In genomic region chr1:27430903-27431653, GRCh38 we compare ENCODE assay signal across 8 cellular contexts. TPM values are rescaled to one million over a fixed set of nuclear protein-coding genes. Genes with fewer than 3 reads are reported as not detected.
DNase-seq lines count a peak whose midpoint lies in the region; ATAC-seq, FAIRE-seq and TF ChIP-seq lines count a peak whose summit lies in the region.

No MANE protein-coding gene starts in this region.

- TF ChIP-seq POLR2A in HepG2 (IDR thresholded peaks at IDR 0.05; ENCODE audit: insufficient read depth in 1 of 2, low read depth in 2 of 2, low read length in 2 of 2) (no peak), vagina (IDR thresholded peaks at IDR 0.05) (no peak)

- DNase-seq in HepG2 (ENCODE audit: low spot score) (no peak), astrocyte of the spinal cord (ENCODE audit: low read depth, low spot score) (peak; percentile 24), lung microvascular endothelial cell (ENCODE audit: low read depth in 2 of 2) (peak; percentile 17 to 78), vagina (ENCODE audit: extremely low spot score in 2 of 2) (no peak)

- H3K4me1 ChIP-seq in liver (ENCODE audit: control insufficient read depth in 4 of 4, insufficient read depth in 4 of 4, low read length in 3 of 4) (peaks cover 0 to 11% (median 7%) of the 10 kb centered on the region in 4 donors), HepG2 (ENCODE audit: insufficient read depth, low read length) (peaks cover 43% of the 10 kb centered on the region), vagina (peaks cover 94% of the 10 kb centered on the region)

- CTCF ChIA-PET in HepG2 (lab: Yijun Ruan, JAX; ENCODE audit: low intra/inter-chr PET ratio, low total read pairs) = no interaction called here

- H3K27me3 ChIP-seq in liver (ENCODE audit: control insufficient read depth in 4 of 4, insufficient read depth in 4 of 4, low read length in 3 of 4) (no peaks in the 10 kb centered on the region), HepG2 (ENCODE audit: control insufficient read depth in 1 of 2, insufficient read depth in 2 of 2, low read length in 2 of 2) (no peaks in the 10 kb centered on the region), vagina (no peaks in the 10 kb centered on the region)

- no peak for TF ChIP-seq RAD21 in liver (IDR thresholded peaks at IDR 0.05)
- TF ChIP-seq RAD21 in HepG2 (CRISPR knock-in tag; IDR thresholded peaks at IDR 0.05) = no peak

- no peak overlapping the region for H3K4me2 ChIP-seq in HepG2 (ENCODE audit: low read depth, low read length)

- peaks cover 37% of the 10 kb centered on the region for H3K79me2 ChIP-seq in HepG2 (ENCODE audit: insufficient read depth, low read length)

- H3K4me3 ChIP-seq in liver (ENCODE audit: low read depth in 1 of 3, low read length in 3 of 3) (no peak overlapping the region), HepG2 (replicated peaks in 1 of 3; ENCODE audit: insufficient read depth in 1 of 3, low read depth in 2 of 3, low read length in 3 of 3) (no peak overlapping the region), astrocyte of the spinal cord (ENCODE audit: low read depth, low read length) (no peak overlapping the region), vagina (no peak overlapping the region)

- POLR2A ChIA-PET in HepG2 (lab: Yijun Ruan, JAX) = interaction anchor here (0.5 kb wide), 1 partner anchor 276 kb away, joined by 5 read pairs; the partner anchor contains the start of gene SLC9A1

- no peak overlapping the region for H2AFZ ChIP-seq in HepG2 (ENCODE audit: low read length)

- no peak for FAIRE-seq in HepG2 (lab: Jason Lieb, UNC)

- WGBS in liver = 69% methylated on average over 1 of the region's 1 CpG
- 84% methylated on average over 1 of the region's 1 CpG for WGBS in HepG2 (ENCODE audit: low lambda C conversion rate)

- ATAC-seq in HepG2 = no peak
- no peak for ATAC-seq in GM18517 (IDR thresholded peaks at IDR 0.05; ENCODE audit: unreplicated experiment)
- ATAC-seq in GM21786 (IDR thresholded peaks at IDR 0.05; ENCODE audit: unreplicated experiment) = no peak
- no peak for ATAC-seq in GM18907 (IDR thresholded peaks at IDR 0.05; ENCODE audit: unreplicated experiment)

- no peak for TF ChIP-seq CTCF in liver (IDR thresholded peaks at IDR 0.05; ENCODE audit: low read depth, low read length, missing input control)
- TF ChIP-seq CTCF in HepG2 (CRISPR knock-in tag; IDR thresholded peaks at IDR 0.05) = no peak
- TF ChIP-seq CTCF in astrocyte of the spinal cord (IDR thresholded peaks at IDR 0.05; ENCODE audit: low read depth, low read length) = peak; percentile 5
- no peak for TF ChIP-seq CTCF in vagina (IDR thresholded peaks at IDR 0.05)

- H3K9me3 ChIP-seq in liver (ENCODE audit: control insufficient read depth in 4 of 4, low read length in 3 of 4) (no peaks in the 10 kb centered on the region), HepG2 (ENCODE audit: low read length) (no peaks in the 10 kb centered on the region), vagina (no peaks in the 10 kb centered on the region)

- in situ Hi-C loops in HepG2 (cut with HindIII; ENCODE audit: extremely low pct_ligation_motif_present, low pct_unique_long_range_greater_than_20kb) (no loop called here), astrocyte of the spinal cord (cut with HindIII; ENCODE audit: low sequenced_read_pairs) (no loop called here)

- H4K20me1 ChIP-seq in HepG2 (ENCODE audit: insufficient read depth, low read length) = peaks cover 4% of the 10 kb centered on the region

- no TSS peak for BruUV-seq in HepG2 (replicated peaks; lab: Mats Ljungman, UMichigan)

- intact Hi-C loops in HepG2 (cut with micrococcal nuclease; ENCODE audit: unreplicated experiment) (no loop called here), vagina (cut with DNase I) (no loop called here)

- peak overlapping the region; percentile 25 to 33 for H3K27ac ChIP-seq in liver (ENCODE audit: low read depth in 1 of 2, low read length in 2 of 2)
- H3K27ac ChIP-seq in HepG2 (ENCODE audit: extremely low read length, insufficient read depth, low read length) = no peak overlapping the region
- peak overlapping the region; percentile 69 for H3K27ac ChIP-seq in vagina

- H3K9ac ChIP-seq in liver (ENCODE audit: low read depth in 1 of 2, low read length in 2 of 2) (peak overlapping the region in 1 of 2 donors; percentile 68), HepG2 (ENCODE audit: insufficient read depth, low read depth, low read length) (no peak overlapping the region)

- H3K36me3 ChIP-seq in liver (ENCODE audit: control insufficient read depth in 4 of 4, insufficient read depth in 3 of 4, low read depth in 1 of 4, low read length in 3 of 4) (peaks cover 0 to 19% (median 9%) of the 10 kb centered on the region in 4 donors), HepG2 (replicated peaks in 1 of 2; ENCODE audit: control insufficient read depth in 1 of 2, insufficient read depth in 2 of 2, low read length in 2 of 2) (peaks cover 10 to 26% of the 10 kb centered on the region in 2 experiments), vagina (peaks cover 0 to 12% of the 10 kb centered on the region in 2 donors)

- TF ChIP-seq EP300 in HepG2 (IDR thresholded peaks at IDR 0.05; ENCODE audit: low read depth in 2 of 2, low read length in 2 of 2) (no peak), HepG2 (CRISPR knock-in tag; IDR thresholded peaks at IDR 0.05; ENCODE audit: borderline replicate concordance) (no peak)

RNA-seq across cellular contexts. Expression of gene GPR3, which starts 38.7 kb away (rescaled TPM):
- under 1 TPM in 1 of 2 donors, not detected in 1; under 0.01 TPM for total RNA-seq in liver
- under 1 TPM in 1 of 2 donors, not detected in 1; 0.30 TPM for polyA plus RNA-seq in liver
- total RNA-seq in HepG2 (2016; rRNA removed; fragmentation: Illumina TruSeq; extraction: Trizol) = 0.88 and 1.00 TPM in 2 replicates
- total RNA-seq in HepG2 (2016; cell fraction: cytosol; rRNA removed; fragmentation: Illumina TruSeq; extraction: Trizol; ENCODE audit: low read depth) = 0.26 and 0.61 TPM in 2 replicates
- 0.62 and 1.2 TPM in 2 replicates for total RNA-seq in HepG2 (2016; cell fraction: insoluble cytoplasmic fraction; rRNA removed; fragmentation: Illumina TruSeq; extraction: Trizol)
- total RNA-seq in HepG2 (2016; cell fraction: membrane; rRNA removed; fragmentation: Illumina TruSeq; extraction: Trizol) = 1.4 and 1.5 TPM in 2 replicates
- 1.2 and 1.3 TPM in 2 replicates for total RNA-seq in HepG2 (2016; cell fraction: nucleus; rRNA removed; fragmentation: Illumina TruSeq; extraction: Trizol)
- 2.6 and 2.7 TPM in 2 replicates for polyA plus RNA-seq in HepG2 (2011; rRNA removed)
- polyA plus RNA-seq in HepG2 (2011; cell fraction: cytosol; rRNA removed) = 2.8 and 3.5 TPM in 2 replicates
- 2.1 and 2.9 TPM in 2 replicates for polyA plus RNA-seq in HepG2 (2011; cell fraction: nucleus; rRNA removed)
- polyA plus RNA-seq in HepG2 (2012) = 1.5 and 2.0 TPM in 2 replicates
- polyA plus RNA-seq in HepG2 (2016; cell fraction: cytosol; fragmentation: Illumina TruSeq; extraction: Trizol; ENCODE audit: low read depth) = 1.1 TPM in 2 replicates
- 1.2 and 1.5 TPM in 2 replicates for polyA plus RNA-seq in HepG2 (2016; cell fraction: insoluble cytoplasmic fraction; fragmentation: Illumina TruSeq; extraction: Trizol; ENCODE audit: low read depth)
- polyA plus RNA-seq in HepG2 (2016; cell fraction: membrane; fragmentation: Illumina TruSeq; extraction: Trizol; ENCODE audit: low read depth) = 1.9 and 2.4 TPM in 2 replicates
- 2.8 TPM in 2 replicates for polyA plus RNA-seq in HepG2 (2016; cell fraction: nucleus; fragmentation: Illumina TruSeq; extraction: Trizol; ENCODE audit: insufficient read depth, low read depth)
- polyA minus RNA-seq in HepG2 (2011; rRNA and poly(A)+ RNA removed; ENCODE audit: low replicate concordance) = 1.1 and 7.0 TPM in 2 replicates
- polyA minus RNA-seq in HepG2 (2011; cell fraction: cytosol; rRNA and poly(A)+ RNA removed) = 1.4 and 1.7 TPM in 2 replicates
- polyA minus RNA-seq in HepG2 (2011; cell fraction: nucleus; rRNA and poly(A)+ RNA removed) = 0.50 and 0.90 TPM in 2 replicates
- total RNA-seq in lung microvascular endothelial cell = under 0.01 and 0.22 TPM in 2 replicates
- total RNA-seq in vagina = 0.74 TPM

RNA-seq across cellular contexts. Expression of gene CD164L2, which starts 47.9 kb away (rescaled TPM):
- total RNA-seq in liver = not detected
- polyA plus RNA-seq in liver = not detected
- total RNA-seq in HepG2 (2016; rRNA removed; fragmentation: Illumina TruSeq; extraction: Trizol) = not detected in 2 replicates
- not detected in 2 replicates for total RNA-seq in HepG2 (2016; cell fraction: cytosol; rRNA removed; fragmentation: Illumina TruSeq; extraction: Trizol; ENCODE audit: low read depth)
- total RNA-seq in HepG2 (2016; cell fraction: insoluble cytoplasmic fraction; rRNA removed; fragmentation: Illumina TruSeq; extraction: Trizol) = not detected in 2 replicates
- not detected in 2 replicates for total RNA-seq in HepG2 (2016; cell fraction: membrane; rRNA removed; fragmentation: Illumina TruSeq; extraction: Trizol)
- total RNA-seq in HepG2 (2016; cell fraction: nucleus; rRNA removed; fragmentation: Illumina TruSeq; extraction: Trizol) = not detected in 2 replicates
- not detected in 2 replicates for polyA plus RNA-seq in HepG2 (2011; rRNA removed)
- not detected in 2 replicates for polyA plus RNA-seq in HepG2 (2011; cell fraction: cytosol; rRNA removed)
- polyA plus RNA-seq in HepG2 (2011; cell fraction: nucleus; rRNA removed) = 0.17 and 0.21 TPM in 2 replicates
- not detected in 2 replicates for polyA plus RNA-seq in HepG2 (2012)
- polyA plus RNA-seq in HepG2 (2016; cell fraction: cytosol; fragmentation: Illumina TruSeq; extraction: Trizol; ENCODE audit: low read depth) = not detected in 2 replicates
- not detected in 2 replicates for polyA plus RNA-seq in HepG2 (2016; cell fraction: insoluble cytoplasmic fraction; fragmentation: Illumina TruSeq; extraction: Trizol; ENCODE audit: low read depth)
- polyA plus RNA-seq in HepG2 (2016; cell fraction: membrane; fragmentation: Illumina TruSeq; extraction: Trizol; ENCODE audit: low read depth) = not detected in 2 replicates
- polyA plus RNA-seq in HepG2 (2016; cell fraction: nucleus; fragmentation: Illumina TruSeq; extraction: Trizol; ENCODE audit: insufficient read depth, low read depth) = not detected in 2 replicates
- polyA minus RNA-seq in HepG2 (2011; rRNA and poly(A)+ RNA removed; ENCODE audit: low replicate concordance) = 0.16 TPM in 1 of 2 replicates, not detected in the other
- not detected in 2 replicates for polyA minus RNA-seq in HepG2 (2011; cell fraction: cytosol; rRNA and poly(A)+ RNA removed)
- polyA minus RNA-seq in HepG2 (2011; cell fraction: nucleus; rRNA and poly(A)+ RNA removed) = not detected in 2 replicates
- total RNA-seq in lung microvascular endothelial cell = not detected in 2 replicates
- total RNA-seq in vagina = 7.6 TPM

RNA-seq across cellular contexts. Expression of gene FCN3, which starts 56.5 kb away (rescaled TPM):
- 100 to 1,000 TPM in 1 of 2 donors, 10 to 100 TPM in 1; 87.3 to 146 TPM for total RNA-seq in liver
- polyA plus RNA-seq in liver = 100 to 1,000 TPM; 127 to 310 TPM
- total RNA-seq in HepG2 (2016; rRNA removed; fragmentation: Illumina TruSeq; extraction: Trizol) = not detected in 2 replicates
- not detected in 2 replicates for total RNA-seq in HepG2 (2016; cell fraction: cytosol; rRNA removed; fragmentation: Illumina TruSeq; extraction: Trizol; ENCODE audit: low read depth)
- not detected in 2 replicates for total RNA-seq in HepG2 (2016; cell fraction: insoluble cytoplasmic fraction; rRNA removed; fragmentation: Illumina TruSeq; extraction: Trizol)
- not detected in 2 replicates for total RNA-seq in HepG2 (2016; cell fraction: membrane; rRNA removed; fragmentation: Illumina TruSeq; extraction: Trizol)
- not detected in 2 replicates for total RNA-seq in HepG2 (2016; cell fraction: nucleus; rRNA removed; fragmentation: Illumina TruSeq; extraction: Trizol)
- not detected in 2 replicates for polyA plus RNA-seq in HepG2 (2011; rRNA removed)
- not detected in 2 replicates for polyA plus RNA-seq in HepG2 (2011; cell fraction: cytosol; rRNA removed)
- not detected in 2 replicates for polyA plus RNA-seq in HepG2 (2011; cell fraction: nucleus; rRNA removed)
- polyA plus RNA-seq in HepG2 (2012) = not detected in 2 replicates
- not detected in 2 replicates for polyA plus RNA-seq in HepG2 (2016; cell fraction: cytosol; fragmentation: Illumina TruSeq; extraction: Trizol; ENCODE audit: low read depth)
- polyA plus RNA-seq in HepG2 (2016; cell fraction: insoluble cytoplasmic fraction; fragmentation: Illumina TruSeq; extraction: Trizol; ENCODE audit: low read depth) = not detected in 2 replicates
- polyA plus RNA-seq in HepG2 (2016; cell fraction: membrane; fragmentation: Illumina TruSeq; extraction: Trizol; ENCODE audit: low read depth) = not detected in 2 replicates
- polyA plus RNA-seq in HepG2 (2016; cell fraction: nucleus; fragmentation: Illumina TruSeq; extraction: Trizol; ENCODE audit: insufficient read depth, low read depth) = not detected in 2 replicates
- polyA minus RNA-seq in HepG2 (2011; rRNA and poly(A)+ RNA removed; ENCODE audit: low replicate concordance) = not detected in 2 replicates
- polyA minus RNA-seq in HepG2 (2011; cell fraction: cytosol; rRNA and poly(A)+ RNA removed) = not detected in 2 replicates
- not detected in 2 replicates for polyA minus RNA-seq in HepG2 (2011; cell fraction: nucleus; rRNA and poly(A)+ RNA removed)
- total RNA-seq in lung microvascular endothelial cell = not detected in 2 replicates
- 1.7 TPM for total RNA-seq in vagina

RNA-seq across cellular contexts. Expression of gene WASF2, which starts 58.9 kb away (rescaled TPM):
- total RNA-seq in liver (10 to 100 TPM; 15.1 to 37.7 TPM), HepG2 (2016; rRNA removed; fragmentation: Illumina TruSeq; extraction: Trizol) (10.4 and 16.9 TPM in 2 replicates), lung microvascular endothelial cell (31.8 and 34.7 TPM in 2 replicates), vagina (58.9 TPM)
- polyA plus RNA-seq in liver (10 to 100 TPM; 11.6 to 22.4 TPM), HepG2 (2011; rRNA removed) (26.4 and 27.7 TPM in 2 replicates)
- total RNA-seq in HepG2 (2016; cell fraction: cytosol; rRNA removed; fragmentation: Illumina TruSeq; extraction: Trizol; ENCODE audit: low read depth) = 3.7 and 4.4 TPM in 2 replicates
- 10.6 and 15.8 TPM in 2 replicates for total RNA-seq in HepG2 (2016; cell fraction: insoluble cytoplasmic fraction; rRNA removed; fragmentation: Illumina TruSeq; extraction: Trizol)
- 17.2 and 17.7 TPM in 2 replicates for total RNA-seq in HepG2 (2016; cell fraction: membrane; rRNA removed; fragmentation: Illumina TruSeq; extraction: Trizol)
- total RNA-seq in HepG2 (2016; cell fraction: nucleus; rRNA removed; fragmentation: Illumina TruSeq; extraction: Trizol) = 13.0 and 13.9 TPM in 2 replicates
- polyA plus RNA-seq in HepG2 (2011; cell fraction: cytosol; rRNA removed) = 16.3 and 16.7 TPM in 2 replicates
- polyA plus RNA-seq in HepG2 (2011; cell fraction: nucleus; rRNA removed) = 25.0 and 25.9 TPM in 2 replicates
- 29.4 and 35.1 TPM in 2 replicates for polyA plus RNA-seq in HepG2 (2012)
- 2.7 and 3.1 TPM in 2 replicates for polyA plus RNA-seq in HepG2 (2016; cell fraction: cytosol; fragmentation: Illumina TruSeq; extraction: Trizol; ENCODE audit: low read depth)
- 21.4 and 26.0 TPM in 2 replicates for polyA plus RNA-seq in HepG2 (2016; cell fraction: insoluble cytoplasmic fraction; fragmentation: Illumina TruSeq; extraction: Trizol; ENCODE audit: low read depth)
- polyA plus RNA-seq in HepG2 (2016; cell fraction: membrane; fragmentation: Illumina TruSeq; extraction: Trizol; ENCODE audit: low read depth) = 12.8 and 13.7 TPM in 2 replicates
- 23.0 and 25.5 TPM in 2 replicates for polyA plus RNA-seq in HepG2 (2016; cell fraction: nucleus; fragmentation: Illumina TruSeq; extraction: Trizol; ENCODE audit: insufficient read depth, low read depth)
- polyA minus RNA-seq in HepG2 (2011; rRNA and poly(A)+ RNA removed; ENCODE audit: low replicate concordance) = 45.6 and 56.9 TPM in 2 replicates
- polyA minus RNA-seq in HepG2 (2011; cell fraction: cytosol; rRNA and poly(A)+ RNA removed) = 22.2 and 26.7 TPM in 2 replicates
- 22.0 and 23.7 TPM in 2 replicates for polyA minus RNA-seq in HepG2 (2011; cell fraction: nucleus; rRNA and poly(A)+ RNA removed)

Comparison
In these comparisons a context has a peak if more than half of its experiments do, and no peak if none do; other contexts are left out.
1. RNA of gene FCN3, which starts 56.5 kb away (total RNA-seq): 87.3 to 146 TPM in liver; 1.7 TPM in vagina (single experiment), not detected in HepG2 and not detected in lung microvascular endothelial cell; every median in the first group is over 10 times any median in the second.
2. DNase-seq: peak in astrocyte of the spinal cord (single experiment) and lung microvascular endothelial cell (2 of 2); none in HepG2 (single experiment) and vagina (0 of 2).